In genomic region chr10:110546499-110547105, GRCh38 we compare ENCODE assay signal across 1 cellular context.
TF ChIP-seq lines count a peak whose summit lies in the region.

No MANE protein-coding gene starts in this region.

TF ChIP-seq in HCT116, 20 proteins besides CTCF, POLR2A, EP300 and RAD21:
- TF ChIP-seq EZH2 (IDR thresholded peaks at IDR 0.05), result no peak
- TF ChIP-seq ELF1 (IDR thresholded peaks at IDR 0.05; ENCODE audit: borderline replicate concordance, low read depth), result no peak
- no peak for TF ChIP-seq EZH2phosphoT487 (IDR thresholded peaks at IDR 0.05; ENCODE audit: borderline replicate concordance)
- TF ChIP-seq SRF (IDR thresholded peaks at IDR 0.05; ENCODE audit: low read depth), result no peak
- no peak for TF ChIP-seq FOSL1 (IDR thresholded peaks at IDR 0.05; ENCODE audit: low read depth)
- no peak for TF ChIP-seq ZBTB33 (IDR thresholded peaks at IDR 0.05; ENCODE audit: extremely low read depth, insufficient replicate concordance, low read length)
- TF ChIP-seq POLR2AphosphoS5 (IDR thresholded peaks at IDR 0.05; ENCODE audit: low read depth, low read length), result no peak
- TF ChIP-seq EGR1 (IDR thresholded peaks at IDR 0.05; ENCODE audit: low read depth), result no peak
- TF ChIP-seq ZFX (IDR thresholded peaks at IDR 0.05), result no peak
